Comparison of ENCODE assay signal across 14 cellular contexts in genomic region chr9:130264414-130265350, GRCh38. TPM values are rescaled to one million over a fixed set of nuclear protein-coding genes. Genes with fewer than 3 reads are reported as not detected.
DNase-seq lines count a peak whose midpoint lies in the region; FAIRE-seq and TF ChIP-seq lines count a peak whose summit lies in the region.
"Had no signal": no experiment of that assay in that cellular context is flagged by ENCODE, and none has a peak within 500 bp of the region (broad histone marks: within the 10 kb centered on the region; RNA-seq: fewer than 3 reads in every experiment).

No MANE protein-coding gene starts in this region.

- no peaks in the 10 kb centered on the region for H3K79me2 ChIP-seq in neural progenitor cell (ENCODE audit: low read depth)

- peak overlapping the region; percentile 68 for H3K4me3 ChIP-seq in HUES6 (ENCODE audit: low read depth, low read length)
- H3K4me3 ChIP-seq in esophagus muscularis mucosa, result peak overlapping the region; percentile 57 to 66 (median 60)
- H3K4me3 ChIP-seq in neural progenitor cell, result peak overlapping the region; percentile 53
- H3K4me3 ChIP-seq in small intestine (ENCODE audit: low read depth in 1 of 2, low read length in 2 of 2), result no peak overlapping the region
- H3K4me3 ChIP-seq: BLaER1 treated with 17β-estradiol and CSF1 and Interleukin-3, amounts not matched to agents 10 nM and 100 nM; MG63 had no signal

- H3K27ac ChIP-seq in HUES6 (ENCODE audit: low read depth, low read length) (no peak overlapping the region), esophagus muscularis mucosa (replicated peaks in 1 of 4) (peak overlapping the region in 3 of 4 donors; percentile 80 to 87 (median 82)), neural progenitor cell (no peak overlapping the region), small intestine (ENCODE audit: low read depth in 1 of 2, low read length in 1 of 2) (peak overlapping the region in 1 of 2 donors; percentile 66)
- H3K27ac ChIP-seq: BLaER1 treated with 17β-estradiol and CSF1 and Interleukin-3, amounts not matched to agents 10 nM and 100 nM; epithelial cell of prostate had no signal

- DNase-seq in D721Med (ENCODE audit: insufficient read length, low spot score) (peak; percentile 12), esophagus muscularis mucosa (ENCODE audit: extremely low spot score) (no peak), neural progenitor cell (ENCODE audit: low spot score) (no peak), HuH-7 (ENCODE audit: low spot score) (no peak), midbrain (lab: John Stamatoyannopoulos, UW) (no peak), small intestine (no peak), GM10266 (ENCODE audit: extremely low spot score) (no peak)
- DNase-seq: activated CD8-positive, alpha-beta memory T cell treated with anti-CD3 and anti-CD28 coated beads for 24 hours had no signal

- no peaks in the 10 kb centered on the region for H3K9me3 Mint-ChIP-seq in neural progenitor cell

- WGBS in esophagus muscularis mucosa, result 69% methylated on average over 13 of the region's 18 CpGs
- 46 to 61% (median 56%) methylated on average over 18 of the region's 18 CpGs for WGBS in small intestine, 3 donors

- peak overlapping the region; percentile 87 for H3K4me2 ChIP-seq in neural progenitor cell

- H3K4me3 Mint-ChIP-seq in neural progenitor cell, result peak overlapping the region; percentile 66

- intact Hi-C loops in esophagus muscularis mucosa (cut with DNase I), result loop anchor here (5.0 kb wide), 2 partner anchors 63 to 78 kb away; no protein-coding TSS in a partner anchor

- peaks cover 10% of the 10 kb centered on the region for H3K4me1 Mint-ChIP-seq in neural progenitor cell

- H3K27me3 ChIP-seq in HUES6 (ENCODE audit: control insufficient read depth, insufficient read depth, low read length) (peaks cover 54% of the 10 kb centered on the region), esophagus muscularis mucosa (peaks cover 0 to 15% (median 0%) of the 10 kb centered on the region in 4 donors), neural progenitor cell (peaks cover 46% of the 10 kb centered on the region), small intestine (ENCODE audit: control insufficient read depth in 2 of 2, insufficient read depth in 2 of 2, low read length in 2 of 2) (peaks cover 7 to 9% of the 10 kb centered on the region in 2 donors)

- no peak for FAIRE-seq in D721Med (lab: Jason Lieb, UNC)
- no peak for FAIRE-seq in small intestine (lab: Jason Lieb, UNC)
- FAIRE-seq: colon had no signal

- peaks cover 52% of the 10 kb centered on the region for H3K27me3 Mint-ChIP-seq in neural progenitor cell (ENCODE audit: insufficient read depth, low read depth)

- TF ChIP-seq POLR2A in esophagus muscularis mucosa (IDR thresholded peaks at IDR 0.05; ENCODE audit: low read depth), result no peak

- H3K27ac Mint-ChIP-seq in neural progenitor cell, result no peak overlapping the region
- H3K27ac Mint-ChIP-seq: progenitor cell of endocrine pancreas had no signal

- H3F3A ChIP-seq in neural progenitor cell (ENCODE audit: low read depth), result peaks cover 31% of the 10 kb centered on the region

- no peak for TF ChIP-seq EP300 in esophagus muscularis mucosa (IDR thresholded peaks at IDR 0.05)

- H3K9ac ChIP-seq in HUES6 (ENCODE audit: low read length), result no peak overlapping the region
- H3K9ac ChIP-seq in neural progenitor cell, result no peak overlapping the region
- H3K9ac ChIP-seq: BLaER1 treated with 17β-estradiol and CSF1 and Interleukin-3, amounts not matched to agents 10 nM and 100 nM had no signal

- H3K36me3 ChIP-seq in HUES6 (ENCODE audit: control insufficient read depth, insufficient read depth, low read length), result no peaks in the 10 kb centered on the region
- no peaks in the 10 kb centered on the region for H3K36me3 ChIP-seq in esophagus muscularis mucosa
- no peaks in the 10 kb centered on the region for H3K36me3 ChIP-seq in neural progenitor cell
- no peaks in the 10 kb centered on the region for H3K36me3 ChIP-seq in small intestine (ENCODE audit: control insufficient read depth in 2 of 2, insufficient read depth in 2 of 2, low read length in 2 of 2)
- H3K36me3 ChIP-seq: BLaER1 treated with 17β-estradiol and CSF1 and Interleukin-3, amounts not matched to agents 10 nM and 100 nM; MG63 had no signal

- H2AFZ ChIP-seq in neural progenitor cell (replicated peaks), result no peak overlapping the region

- H3K9me3 ChIP-seq in HUES6 (ENCODE audit: control insufficient read depth, insufficient read depth, low read depth, low read length) (no peaks in the 10 kb centered on the region), esophagus muscularis mucosa (no peaks in the 10 kb centered on the region), neural progenitor cell (ENCODE audit: low read depth) (no peaks in the 10 kb centered on the region), small intestine (ENCODE audit: control insufficient read depth, low read depth) (no peaks in the 10 kb centered on the region)
- H3K9me3 ChIP-seq: BLaER1 treated with 17β-estradiol and CSF1 and Interleukin-3, amounts not matched to agents 10 nM and 100 nM; MG63 had no signal

- H3K36me3 Mint-ChIP-seq in neural progenitor cell, result no peaks in the 10 kb centered on the region

- H3K4me1 ChIP-seq in HUES6 (ENCODE audit: control insufficient read depth, insufficient read depth, low read length) (peaks cover 4% of the 10 kb centered on the region), esophagus muscularis mucosa (peaks cover 10 to 84% (median 75%) of the 10 kb centered on the region in 4 donors), neural progenitor cell (peaks cover 19% of the 10 kb centered on the region), small intestine (ENCODE audit: control insufficient read depth in 2 of 2, insufficient read depth in 1 of 2, low read depth in 1 of 2, low read length in 1 of 2) (no peaks in the 10 kb centered on the region)

- no peak for TF ChIP-seq CTCF in D721Med (IDR thresholded peaks at IDR 0.05; ENCODE audit: insufficient read depth, missing control alignments)
- TF ChIP-seq CTCF in esophagus muscularis mucosa (IDR thresholded peaks at IDR 0.05), result no peak
- TF ChIP-seq CTCF in neural progenitor cell (IDR thresholded peaks at IDR 0.05), result no peak
- TF ChIP-seq CTCF in GM10266 (IDR thresholded peaks at IDR 0.05; ENCODE audit: control insufficient read depth, insufficient read depth, low read depth, missing control alignments), result no peak

- no peaks in the 10 kb centered on the region for H4K20me1 ChIP-seq in neural progenitor cell (ENCODE audit: low read depth)

RNA-seq across cellular contexts. Expression of gene HMCN2, which starts 0.9 kb away (rescaled TPM):
- total RNA-seq in esophagus muscularis mucosa (10 to 100 TPM in 3 of 4 donors, 1 to 10 TPM in 1; 9.1 to 38.6 (median 12.5) TPM), neural progenitor cell (ENCODE audit: low replicate concordance) (0.15 and 0.40 TPM in 2 replicates)
- polyA plus RNA-seq in small intestine, result 10 to 100 TPM in 1 of 3 donors, 1 to 10 TPM in 1, not detected in 1; 1.1 to 10.6 TPM

Comparison
In these comparisons a context has a peak if more than half of its experiments do, and no peak if none do; other contexts are left out.
1. H3K27ac ChIP-seq: peak in esophagus muscularis mucosa (3 of 4); none in HUES6 (single experiment) and neural progenitor cell (single experiment).
2. H3K4me3 ChIP-seq: peak in HUES6 (single experiment), esophagus muscularis mucosa (4 of 4) and neural progenitor cell (single experiment); none in small intestine (0 of 2).